In genomic region chr11:111356660-111357048, GRCh38 we compare ENCODE assay signal across 19 cellular contexts. TPM values are rescaled to one million over a fixed set of nuclear protein-coding genes. Genes with fewer than 3 reads are reported as not detected.
DNase-seq lines count a peak whose midpoint lies in the region; ATAC-seq, FAIRE-seq and TF ChIP-seq lines count a peak whose summit lies in the region.
"Had no signal": no experiment of that assay in that cellular context is flagged by ENCODE, and none has a peak within 500 bp of the region (broad histone marks: within the 10 kb centered on the region; RNA-seq: fewer than 3 reads in every experiment).

No MANE protein-coding gene starts in this region.

- H3K27me3 Mint-ChIP-seq in naive B cell, result no peaks in the 10 kb centered on the region
- H3K27me3 Mint-ChIP-seq: CD4-positive, CD25-positive, alpha-beta regulatory T cell; CD8-positive, alpha-beta memory T cell had no signal

- H3K4me2 ChIP-seq in HepG2 (ENCODE audit: low read depth, low read length) (no peak overlapping the region), SU-DHL-6 (ENCODE audit: low read depth, low read length, poor library complexity, severe bottlenecking) (no peak overlapping the region)

- TF ChIP-seq POLR2A in HepG2 (IDR thresholded peaks at IDR 0.05; ENCODE audit: insufficient read depth in 1 of 2, low read depth in 2 of 2, low read length in 2 of 2), result no peak
- TF ChIP-seq POLR2A in right lobe of liver (IDR thresholded peaks at IDR 0.05), result no peak

- no peak overlapping the region for H2AFZ ChIP-seq in HepG2 (ENCODE audit: low read length)
- no peak overlapping the region for H2AFZ ChIP-seq in SU-DHL-6 (ENCODE audit: low read depth, low read length, severe bottlenecking)

- peaks cover 40 to 53% (median 51%) of the 10 kb centered on the region in 3 donors for H3K4me1 Mint-ChIP-seq in naive B cell
- H3K4me1 Mint-ChIP-seq: CD8-positive, alpha-beta memory T cell; H9 had no signal

- H3K27me3 ChIP-seq in HepG2 (ENCODE audit: control insufficient read depth in 1 of 2, insufficient read depth in 2 of 2, low read length in 2 of 2) (no peaks in the 10 kb centered on the region), right lobe of liver (no peaks in the 10 kb centered on the region), SU-DHL-6 (ENCODE audit: low read length) (no peaks in the 10 kb centered on the region)

- no peak for TF ChIP-seq CTCF in HepG2 (CRISPR knock-in tag; IDR thresholded peaks at IDR 0.05)
- TF ChIP-seq CTCF in right lobe of liver (IDR thresholded peaks at IDR 0.05), result no peak
- no peak for TF ChIP-seq CTCF in SU-DHL-6 (IDR thresholded peaks at IDR 0.05; ENCODE audit: insufficient read depth, low read length, poor library complexity, severe bottlenecking)

- no peak for TF ChIP-seq RAD21 in HepG2 (CRISPR knock-in tag; IDR thresholded peaks at IDR 0.05)

- in situ Hi-C loops in HepG2 (cut with HindIII; ENCODE audit: extremely low pct_ligation_motif_present, low pct_unique_long_range_greater_than_20kb), result loop anchor here (5.0 kb wide), 1 partner anchor 59 kb away; the partner anchor contains the start of gene POU2AF3

- H3K36me3 ChIP-seq in HepG2 (replicated peaks in 1 of 2; ENCODE audit: control insufficient read depth in 1 of 2, insufficient read depth in 2 of 2, low read length in 2 of 2) (no peaks in the 10 kb centered on the region), right lobe of liver (no peaks in the 10 kb centered on the region), SU-DHL-6 (ENCODE audit: low read length) (peaks cover 33% of the 10 kb centered on the region)
- H3K36me3 ChIP-seq: BE2C had no signal

- H3K4me3 ChIP-seq in HepG2 (replicated peaks in 1 of 3; ENCODE audit: insufficient read depth in 1 of 3, low read depth in 2 of 3, low read length in 3 of 3) (no peak overlapping the region), right lobe of liver (no peak overlapping the region), SU-DHL-6 (ENCODE audit: insufficient read depth, low read length, poor library complexity, severe bottlenecking) (no peak overlapping the region)

- peak overlapping the region in 4 of 6 donors; percentile 63 to 80 (median 78) for H3K27ac Mint-ChIP-seq in naive B cell
- H3K27ac Mint-ChIP-seq: CD4-positive, CD25-positive, alpha-beta regulatory T cell; CD8-positive, alpha-beta memory T cell had no signal

- intact Hi-C loops in HepG2 (cut with micrococcal nuclease; ENCODE audit: unreplicated experiment) (no loop called here), right lobe of liver (cut with DNase I) (no loop called here)

- H3K36me3 Mint-ChIP-seq in naive B cell, result peaks cover 31 to 50% of the 10 kb centered on the region in 2 donors
- H3K36me3 Mint-ChIP-seq: CD4-positive, CD25-positive, alpha-beta regulatory T cell; CD8-positive, alpha-beta memory T cell had no signal

- no peak overlapping the region for H3K4me3 Mint-ChIP-seq in naive B cell
- H3K4me3 Mint-ChIP-seq: CD4-positive, CD25-positive, alpha-beta regulatory T cell; CD8-positive, alpha-beta memory T cell; H9 had no signal

- H3K9ac ChIP-seq in HepG2 (ENCODE audit: insufficient read depth, low read depth, low read length) (no peak overlapping the region), SU-DHL-6 (ENCODE audit: low read length) (no peak overlapping the region)

- H3F3A ChIP-seq in SU-DHL-6 (ENCODE audit: insufficient read depth), result peaks cover 42% of the 10 kb centered on the region

- no peaks in the 10 kb centered on the region for H3K9me2 ChIP-seq in SU-DHL-6 (replicated peaks; ENCODE audit: insufficient read depth, low read length)

- CTCF ChIA-PET in HepG2 (lab: Yijun Ruan, JAX; ENCODE audit: low intra/inter-chr PET ratio, low total read pairs), result no interaction called here

- POLR2A ChIA-PET in HepG2 (lab: Yijun Ruan, JAX), result interaction anchor here (1.8 to 12.2 kb wide), 2 partner anchors 23 to 57 kb away, joined by 6 to 197 read pairs; no protein-coding TSS in a partner anchor

- no peaks in the 10 kb centered on the region for H3K79me2 ChIP-seq in HepG2 (ENCODE audit: insufficient read depth, low read length)
- peaks cover 24% of the 10 kb centered on the region; the same call in 1 of the 2 replicates for H3K79me2 ChIP-seq in SU-DHL-6 (ENCODE audit: insufficient read depth, low read length)

- no peak for TF ChIP-seq EP300 in HepG2 (IDR thresholded peaks at IDR 0.05; ENCODE audit: low read depth in 2 of 2, low read length in 2 of 2)
- no peak for TF ChIP-seq EP300 in HepG2 (CRISPR knock-in tag; IDR thresholded peaks at IDR 0.05; ENCODE audit: borderline replicate concordance)

- peaks cover 0 to 4% (median 0%) of the 10 kb centered on the region in 7 donors for H3K9me3 Mint-ChIP-seq in naive B cell
- H3K9me3 Mint-ChIP-seq: CD4-positive, CD25-positive, alpha-beta regulatory T cell; CD8-positive, alpha-beta memory T cell; H9 had no signal

- no peaks in the 10 kb centered on the region for H4K20me1 ChIP-seq in HepG2 (ENCODE audit: insufficient read depth, low read length)
- H4K20me1 ChIP-seq in SU-DHL-6 (ENCODE audit: low read depth, low read length), result no peaks in the 10 kb centered on the region

- DNase-seq in HepG2 (ENCODE audit: low spot score) (no peak), right lobe of liver (no peak), naive B cell (no peak), HK-2 (ENCODE audit: unreplicated experiment) (no peak)
- DNase-seq: BE2C; C1 segment of cervical spinal cord; CD4-positive, CD25-positive, alpha-beta regulatory T cell; CD8-positive, alpha-beta memory T cell; DMS 273 treated with DMSO at 0.1 percent for 48 hours; DMS53; DND-41; H9 had no signal

- no peak for FAIRE-seq in HepG2 (lab: Jason Lieb, UNC)
- FAIRE-seq: G401.6, GM19239, H1 had no signal

- H3K27ac ChIP-seq in HepG2 (ENCODE audit: extremely low read length, insufficient read depth, low read length) (peak overlapping the region; percentile 98), right lobe of liver (no peak overlapping the region), SU-DHL-6 (ENCODE audit: low read depth, low read length) (0 out of 2 replicates have a peak overlapping the region, but pooled peaks have one; percentile 13)

- H3K4me1 ChIP-seq in HepG2 (ENCODE audit: insufficient read depth, low read length), result peaks cover 100% of the 10 kb centered on the region
- H3K4me1 ChIP-seq in right lobe of liver, result peaks cover 0 to 22% (median 6%) of the 10 kb centered on the region in 4 donors
- H3K4me1 ChIP-seq: BE2C had no signal

- ATAC-seq in HepG2 (no peak), right lobe of liver (no peak), naive B cell (ENCODE audit: low read depth in 2 of 2) (no peak), HG03460 (IDR thresholded peaks at IDR 0.05; ENCODE audit: unreplicated experiment) (no peak), HG03342 (IDR thresholded peaks at IDR 0.05; ENCODE audit: unreplicated experiment) (no peak)

- BruUV-seq in HepG2 (replicated peaks; lab: Mats Ljungman, UMichigan), result no TSS peak

- no peaks in the 10 kb centered on the region for H3K9me3 ChIP-seq in HepG2 (ENCODE audit: low read length)
- no peaks in the 10 kb centered on the region for H3K9me3 ChIP-seq in right lobe of liver
- H3K9me3 ChIP-seq in SU-DHL-6 (ENCODE audit: insufficient read depth, low read length), result no peaks in the 10 kb centered on the region
- H3K9me3 ChIP-seq: BE2C had no signal

- 90% methylated on average over 3 of the region's 3 CpGs for WGBS in HepG2 (ENCODE audit: low lambda C conversion rate)
- WGBS in right lobe of liver (ENCODE audit: insufficient coverage, low coverage, low lambda C conversion rate, missing lambda C conversion rate), result 83% methylated on average over 3 of the region's 3 CpGs

RNA-seq across cellular contexts. Expression of gene POU2AF1, which starts 22.4 kb away (rescaled TPM):
- total RNA-seq in HepG2 (2016; rRNA removed; fragmentation: Illumina TruSeq; extraction: Trizol) (1.8 and 1.9 TPM in 2 replicates), right lobe of liver (1 to 10 TPM in 2 of 6 experiments, under 1 TPM in 4; 0.06 to 2.4 (median 0.63) TPM)
- 0.40 and 0.53 TPM in 2 replicates for total RNA-seq in HepG2 (2016; cell fraction: cytosol; rRNA removed; fragmentation: Illumina TruSeq; extraction: Trizol; ENCODE audit: low read depth)
- 1.0 and 1.1 TPM in 2 replicates for total RNA-seq in HepG2 (2016; cell fraction: insoluble cytoplasmic fraction; rRNA removed; fragmentation: Illumina TruSeq; extraction: Trizol)
- 0.65 and 2.2 TPM in 2 replicates for total RNA-seq in HepG2 (2016; cell fraction: membrane; rRNA removed; fragmentation: Illumina TruSeq; extraction: Trizol)
- total RNA-seq in HepG2 (2016; cell fraction: nucleus; rRNA removed; fragmentation: Illumina TruSeq; extraction: Trizol), result 0.81 and 1.8 TPM in 2 replicates
- polyA plus RNA-seq in HepG2 (2011; rRNA removed) (3.6 and 5.3 TPM in 2 replicates), naive B cell (ENCODE audit: low read depth in 6 of 6) (100 to 1,000 TPM in 2 of 6 donors, 10 to 100 TPM in 4; 63.6 to 114 (median 89.3) TPM)
- 3.0 and 3.2 TPM in 2 replicates for polyA plus RNA-seq in HepG2 (2011; cell fraction: cytosol; rRNA removed)
- 8.2 and 10.5 TPM in 2 replicates for polyA plus RNA-seq in HepG2 (2011; cell fraction: nucleus; rRNA removed)
- polyA plus RNA-seq in HepG2 (2012), result 4.9 and 6.1 TPM in 2 replicates
- 0.52 and 0.81 TPM in 2 replicates for polyA plus RNA-seq in HepG2 (2016; cell fraction: cytosol; fragmentation: Illumina TruSeq; extraction: Trizol; ENCODE audit: low read depth)
- 2.3 and 2.6 TPM in 2 replicates for polyA plus RNA-seq in HepG2 (2016; cell fraction: insoluble cytoplasmic fraction; fragmentation: Illumina TruSeq; extraction: Trizol; ENCODE audit: low read depth)
- polyA plus RNA-seq in HepG2 (2016; cell fraction: membrane; fragmentation: Illumina TruSeq; extraction: Trizol; ENCODE audit: low read depth), result 1.4 TPM in 2 replicates
- polyA plus RNA-seq in HepG2 (2016; cell fraction: nucleus; fragmentation: Illumina TruSeq; extraction: Trizol; ENCODE audit: insufficient read depth, low read depth), result 3.4 and 4.0 TPM in 2 replicates
- polyA minus RNA-seq in HepG2 (2011; rRNA and poly(A)+ RNA removed; ENCODE audit: low replicate concordance), result 0.28 and 3.3 TPM in 2 replicates
- 3.1 and 3.6 TPM in 2 replicates for polyA minus RNA-seq in HepG2 (2011; cell fraction: cytosol; rRNA and poly(A)+ RNA removed)
- polyA minus RNA-seq in HepG2 (2011; cell fraction: nucleus; rRNA and poly(A)+ RNA removed), result 4.1 and 5.3 TPM in 2 replicates
- total RNA-seq: A172, H1, H9 had no signal
- polyA plus RNA-seq: CD8-positive, alpha-beta memory T cell; H1 had no signal

RNA-seq across cellular contexts. Expression of gene POU2AF3, which starts 58.3 kb away (rescaled TPM):
- total RNA-seq in HepG2 (2016; rRNA removed; fragmentation: Illumina TruSeq; extraction: Trizol) (4.9 and 7.8 TPM in 2 replicates), right lobe of liver (under 1 TPM; 0.39 to 0.86 (median 0.52) TPM)
- total RNA-seq in HepG2 (2016; cell fraction: cytosol; rRNA removed; fragmentation: Illumina TruSeq; extraction: Trizol; ENCODE audit: low read depth), result 2.0 and 2.8 TPM in 2 replicates
- total RNA-seq in HepG2 (2016; cell fraction: insoluble cytoplasmic fraction; rRNA removed; fragmentation: Illumina TruSeq; extraction: Trizol), result 5.5 and 7.3 TPM in 2 replicates
- 3.5 and 4.6 TPM in 2 replicates for total RNA-seq in HepG2 (2016; cell fraction: membrane; rRNA removed; fragmentation: Illumina TruSeq; extraction: Trizol)
- 10.6 and 11.1 TPM in 2 replicates for total RNA-seq in HepG2 (2016; cell fraction: nucleus; rRNA removed; fragmentation: Illumina TruSeq; extraction: Trizol)
- polyA plus RNA-seq in HepG2 (2011; rRNA removed) (70.7 and 71.2 TPM in 2 replicates), naive B cell (ENCODE audit: low read depth in 6 of 6) (under 1 TPM in 1 of 6 donors, not detected in 5; 0.77 TPM)
- polyA plus RNA-seq in HepG2 (2011; cell fraction: cytosol; rRNA removed), result 32.5 and 33.6 TPM in 2 replicates
- polyA plus RNA-seq in HepG2 (2011; cell fraction: nucleus; rRNA removed), result 175 and 193 TPM in 2 replicates
- polyA plus RNA-seq in HepG2 (2012), result 26.6 and 28.4 TPM in 2 replicates
- polyA plus RNA-seq in HepG2 (2016; cell fraction: cytosol; fragmentation: Illumina TruSeq; extraction: Trizol; ENCODE audit: low read depth), result 4.2 and 5.4 TPM in 2 replicates
- 13.1 and 13.8 TPM in 2 replicates for polyA plus RNA-seq in HepG2 (2016; cell fraction: insoluble cytoplasmic fraction; fragmentation: Illumina TruSeq; extraction: Trizol; ENCODE audit: low read depth)
- polyA plus RNA-seq in HepG2 (2016; cell fraction: membrane; fragmentation: Illumina TruSeq; extraction: Trizol; ENCODE audit: low read depth), result 6.0 and 7.4 TPM in 2 replicates
- 47.2 and 50.2 TPM in 2 replicates for polyA plus RNA-seq in HepG2 (2016; cell fraction: nucleus; fragmentation: Illumina TruSeq; extraction: Trizol; ENCODE audit: insufficient read depth, low read depth)
- polyA minus RNA-seq in HepG2 (2011; rRNA and poly(A)+ RNA removed; ENCODE audit: low replicate concordance), result 20.8 TPM in 1 of 2 replicates, not detected in the other
- polyA minus RNA-seq in HepG2 (2011; cell fraction: cytosol; rRNA and poly(A)+ RNA removed), result 5.8 and 9.0 TPM in 2 replicates
- 18.3 and 18.5 TPM in 2 replicates for polyA minus RNA-seq in HepG2 (2011; cell fraction: nucleus; rRNA and poly(A)+ RNA removed)
- total RNA-seq: A172; CD4-positive, CD25-positive, alpha-beta regulatory T cell; CD8-positive, alpha-beta memory T cell had no signal
- polyA plus RNA-seq: CD4-positive, CD25-positive, alpha-beta regulatory T cell; CD8-positive, alpha-beta memory T cell had no signal

Comparison
In these comparisons a context has a peak if more than half of its experiments do, and no peak if none do; other contexts are left out.
1. H3K27ac ChIP-seq: peak in HepG2 (single experiment) and SU-DHL-6 (single experiment); none in right lobe of liver (0 of 3).